13 cellular contexts compared by ENCODE assay signal in the genomic region with DNA sequence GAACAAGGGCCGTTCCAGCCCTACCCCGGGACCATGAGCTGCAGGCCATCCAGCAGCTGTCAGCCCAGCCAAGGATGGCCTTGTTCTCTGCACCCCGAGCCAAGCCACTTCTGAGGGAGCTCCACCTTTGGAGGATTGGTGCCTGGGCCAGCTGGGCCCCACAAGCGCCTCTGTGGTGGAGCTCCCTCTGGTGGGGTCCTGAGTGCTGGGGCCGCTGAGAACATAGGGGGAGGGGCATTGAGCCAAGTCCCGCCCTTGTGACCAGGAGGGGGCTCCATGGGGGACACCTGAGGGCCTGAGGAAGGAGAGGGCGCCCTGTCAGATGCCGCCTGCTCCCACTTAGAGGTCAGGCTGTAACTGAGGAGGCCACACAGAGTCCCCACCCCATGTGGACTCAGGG. TPM values are rescaled to one million over a fixed set of nuclear protein-coding genes. Genes with fewer than 3 reads are reported as not detected.
DNase-seq lines count a peak whose midpoint lies in the region; ATAC-seq and TF ChIP-seq lines count a peak whose summit lies in the region.
"Had no signal": no experiment of that assay in that cellular context is flagged by ENCODE, and none has a peak within 500 bp of the region (broad histone marks: within the 10 kb centered on the region; RNA-seq: fewer than 3 reads in every experiment).

No MANE protein-coding gene starts in this region.

- peaks cover 47% of the 10 kb centered on the region for H3K27me3 ChIP-seq in PC-3 (ENCODE audit: low read length)
- peaks cover 69% of the 10 kb centered on the region for H3K27me3 ChIP-seq in foreskin keratinocyte
- peaks cover 100% of the 10 kb centered on the region for H3K27me3 ChIP-seq in left ventricle myocardium inferior (ENCODE audit: low read depth)

- DNase-seq in D341Med (ENCODE audit: low spot score) = peak; percentile 71
- peak; percentile 57 for DNase-seq in GM20000 (ENCODE audit: low spot score)
- DNase-seq in PC-3 = peak; percentile 15
- no peak for DNase-seq in foreskin keratinocyte
- DNase-seq in mesothelial cell of epicardium (ENCODE audit: low spot score in 2 of 2, unreplicated experiment in 2 of 2) = no peak
- no peak for DNase-seq in left ventricle myocardium inferior
- DNase-seq in cerebellar nuclear complex (lab: John Stamatoyannopoulos, UW) = no peak
- no peak for DNase-seq in effector memory CD8-positive, alpha-beta T cell
- DNase-seq: mammary epithelial cell, sigmoid colon, uterus had no signal

- no peak overlapping the region for H2AFZ ChIP-seq in PC-3 (ENCODE audit: low read length)

- no peaks in the 10 kb centered on the region for H3K9me3 Mint-ChIP-seq in mesothelial cell of epicardium
- H3K9me3 Mint-ChIP-seq in effector memory CD8-positive, alpha-beta T cell = no peaks in the 10 kb centered on the region
- H3K9me3 Mint-ChIP-seq: activated T-helper 17 cell treated with anti-CD3 and anti-CD28 coated beads, Interleukin-2, amount 50 U/mL, for 72 hours had no signal

- peaks cover 83% of the 10 kb centered on the region for H3K27me3 Mint-ChIP-seq in mesothelial cell of epicardium (ENCODE audit: low read depth)
- H3K27me3 Mint-ChIP-seq in effector memory CD8-positive, alpha-beta T cell = peaks cover 53 to 86% of the 10 kb centered on the region in 2 donors

- CTCF ChIA-PET in PC-3 (lab: Charles Lee) = no interaction called here

- no peak overlapping the region for H3K4me3 Mint-ChIP-seq in mesothelial cell of epicardium
- no peak overlapping the region for H3K4me3 Mint-ChIP-seq in effector memory CD8-positive, alpha-beta T cell
- H3K4me3 Mint-ChIP-seq: activated T-helper 17 cell treated with anti-CD3 and anti-CD28 coated beads, Interleukin-2, amount 50 U/mL, for 72 hours had no signal

- H3K36me3 ChIP-seq in PC-3 (ENCODE audit: low read depth, low read length) (no peaks in the 10 kb centered on the region), left ventricle myocardium inferior (no peaks in the 10 kb centered on the region)
- H3K36me3 ChIP-seq: gastroesophageal sphincter, sigmoid colon, uterus had no signal

- no peak overlapping the region for H3K4me3 ChIP-seq in PC-3 (ENCODE audit: low read length)
- H3K4me3 ChIP-seq in left ventricle myocardium inferior = no peak overlapping the region
- H3K4me3 ChIP-seq: gastroesophageal sphincter, sigmoid colon, uterus had no signal

- no peak overlapping the region for H3K9ac ChIP-seq in PC-3 (ENCODE audit: low read length)

- no peaks in the 10 kb centered on the region for H3K79me2 ChIP-seq in PC-3 (ENCODE audit: low read length)

- H3K27ac Mint-ChIP-seq in mesothelial cell of epicardium = no peak overlapping the region
- no peak overlapping the region for H3K27ac Mint-ChIP-seq in effector memory CD8-positive, alpha-beta T cell
- H3K27ac Mint-ChIP-seq: activated T-helper 17 cell treated with anti-CD3 and anti-CD28 coated beads, Interleukin-2, amount 50 U/mL, for 72 hours had no signal

- H4K20me1 ChIP-seq in PC-3 (ENCODE audit: low read length) = no peaks in the 10 kb centered on the region

- no peaks in the 10 kb centered on the region for H3K36me3 Mint-ChIP-seq in mesothelial cell of epicardium
- peaks cover 15% of the 10 kb centered on the region for H3K36me3 Mint-ChIP-seq in effector memory CD8-positive, alpha-beta T cell (ENCODE audit: insufficient read depth)

- H3K4me1 ChIP-seq in PC-3 (ENCODE audit: insufficient read depth, low read length) (no peaks in the 10 kb centered on the region), foreskin keratinocyte (no peaks in the 10 kb centered on the region), left ventricle myocardium inferior (peaks cover 24% of the 10 kb centered on the region)

- POLR2A ChIA-PET in PC-3 (lab: Charles Lee; ENCODE audit: unreplicated experiment) = no interaction called here

- H3K4me1 Mint-ChIP-seq in mesothelial cell of epicardium = peaks cover 3% of the 10 kb centered on the region
- peaks cover 4 to 7% of the 10 kb centered on the region in 2 donors for H3K4me1 Mint-ChIP-seq in effector memory CD8-positive, alpha-beta T cell (ENCODE audit: low read depth in 2 of 2)
- H3K4me1 Mint-ChIP-seq: activated T-helper 17 cell treated with anti-CD3 and anti-CD28 coated beads, Interleukin-2, amount 50 U/mL, for 72 hours had no signal

- no peak for TF ChIP-seq CTCF in GM20000 (IDR thresholded peaks at IDR 0.05; ENCODE audit: extremely low read depth, missing control alignments)
- TF ChIP-seq CTCF in PC-3 (conservative IDR thresholded peaks at IDR 0.05; ENCODE audit: low read depth, low read length) = peak; percentile 49
- TF ChIP-seq CTCF in foreskin keratinocyte (conservative IDR thresholded peaks at IDR 0.05) = peak; percentile 48
- no peak for TF ChIP-seq CTCF in mesothelial cell of epicardium (IDR thresholded peaks at IDR 0.05; ENCODE audit: unreplicated experiment)
- no peak for TF ChIP-seq CTCF in left ventricle myocardium inferior (IDR thresholded peaks at IDR 0.05; ENCODE audit: borderline replicate concordance)

- H3K9me3 ChIP-seq in PC-3 (ENCODE audit: low read length) (no peaks in the 10 kb centered on the region), left ventricle myocardium inferior (replicated peaks) (no peaks in the 10 kb centered on the region)
- H3K9me3 ChIP-seq: gastroesophageal sphincter, sigmoid colon, uterus had no signal

- intact Hi-C loops in PC-3 (cut with micrococcal nuclease) = no loop called here
- intact Hi-C loops in left ventricle myocardium inferior (cut with micrococcal nuclease) = loop anchor here (10.0 kb wide), 1 partner anchor 118 kb away; no protein-coding TSS in a partner anchor

- no peaks in the 10 kb centered on the region for H3K9me2 ChIP-seq in PC-3 (replicated peaks; ENCODE audit: low read length)

- H3K27ac ChIP-seq in PC-3 (ENCODE audit: low read length) (no peak overlapping the region), foreskin keratinocyte (no peak overlapping the region), left ventricle myocardium inferior (replicated peaks) (no peak overlapping the region)
- H3K27ac ChIP-seq: gastroesophageal sphincter, sigmoid colon, uterus had no signal

- H3F3A ChIP-seq in PC-3 (ENCODE audit: low read length, unreplicated experiment) = no peaks in the 10 kb centered on the region

- BruUV-seq in PC-3 (replicated peaks; lab: Mats Ljungman, UMichigan) = no TSS peak

- ATAC-seq in PC-3 (no peak), foreskin keratinocyte (no peak)
- no peak for ATAC-seq in effector memory CD8-positive, alpha-beta T cell (replicated peaks)
- ATAC-seq: activated T-helper 17 cell treated with anti-CD3 and anti-CD28 coated beads, Interleukin-2, amount 50 U/mL, for 72 hours; gastroesophageal sphincter had no signal

- H3K4me2 ChIP-seq in PC-3 (ENCODE audit: low read length) = no peak overlapping the region

RNA-seq across cellular contexts. Expression of a gene that starts 43.2 kb away (rescaled TPM):
- total RNA-seq in PC-3 (2014; rRNA removed) (30.0 and 34.0 TPM in 2 replicates), foreskin keratinocyte (36.2 and 36.4 TPM in 2 replicates), mesothelial cell of epicardium (49.3 to 52.9 TPM (median 50.1 TPM) in 3 replicates), left ventricle myocardium inferior (22.2 TPM)
- polyA plus RNA-seq in foreskin keratinocyte = 21.8 and 23.1 TPM in 2 replicates

Comparison
In these comparisons a context has a peak if more than half of its experiments do, and no peak if none do; other contexts are left out.
1. DNase-seq: peak in D341Med (single experiment), GM20000 (single experiment) and PC-3 (single experiment); none in foreskin keratinocyte (0 of 2), mesothelial cell of epicardium (0 of 2), left ventricle myocardium inferior (single experiment), cerebellar nuclear complex (0 of 2) and effector memory CD8-positive, alpha-beta T cell (0 of 3).
2. CTCF ChIP-seq: peak in PC-3 (single experiment) and foreskin keratinocyte (single experiment); none in GM20000 (single experiment), mesothelial cell of epicardium (single experiment) and left ventricle myocardium inferior (single experiment).